Comparison of ENCODE assay signal across 23 cellular contexts in the genomic region with DNA sequence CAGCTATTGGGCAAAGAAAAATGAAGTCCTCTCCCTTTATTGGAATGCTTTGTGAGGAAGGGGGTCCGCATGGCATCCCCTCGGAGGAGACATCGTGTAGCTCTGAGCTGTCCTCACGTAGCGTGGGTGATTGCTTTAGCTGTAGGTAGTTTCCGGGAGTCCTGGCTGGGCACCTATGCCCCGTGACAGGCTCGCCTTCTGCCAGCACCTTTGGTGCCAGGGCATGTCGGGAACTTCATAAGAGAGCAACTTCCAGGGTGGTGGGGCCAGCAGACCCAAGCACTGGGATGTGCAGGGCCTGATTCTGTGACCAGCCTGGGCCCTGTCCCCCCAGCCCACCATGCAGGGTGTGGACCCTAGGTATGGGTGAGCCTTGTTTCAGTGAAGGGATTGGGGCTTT.
"Had no signal": no experiment of that assay in that cellular context is flagged by ENCODE, and none has a peak within 500 bp of the region (broad histone marks: within the 10 kb centered on the region; RNA-seq: fewer than 3 reads in every experiment).

No MANE protein-coding gene starts in this region.

- H3K36me3 ChIP-seq: colonic mucosa, esophagus squamous epithelium, lower lobe of right lung, prostate gland, thoracic aorta had no signal

- H3K27ac ChIP-seq: colonic mucosa, esophagus squamous epithelium, hepatocyte, lower lobe of right lung, parathyroid adenoma, prostate gland, sigmoid colon, skin epidermis, stomach, thoracic aorta, transverse colon had no signal

- ATAC-seq: left lobe of liver; natural killer cell treated with Interleukin-12 subunit alpha and Interleukin-12 subunit beta and Interleukin-15 and Interleukin-18, amount 100 ng/mL, for 72 hours; stimulated activated naive B cell treated with anti-CD40 and anti-IgM and Interleukin-4, amounts not matched to agents 10 μg/mL and 1 μg/mL and 100 μg/mL, for 72 hours had no signal

- H3K4me1 ChIP-seq: colonic mucosa, lower lobe of right lung, parathyroid adenoma, prostate gland had no signal

- DNase-seq: colonic mucosa; dermis blood vessel endothelial cell; esophagus squamous epithelium; foreskin fibroblast; head of caudate nucleus; kidney glomerular epithelial cell; lower lobe of right lung; midbrain; retina; sigmoid colon; stimulated activated CD4-positive, alpha-beta T cell treated with anti-CD3 and anti-CD28 coated beads, Interleukin-2, amount 100 ng/mL, for 24 hours; stimulated activated CD4-positive, alpha-beta T cell treated with anti-CD3 and anti-CD28 coated beads, Interleukin-4, amount 100 ng/mL, for 4 hours; stimulated activated naive B cell treated with anti-CD40 and anti-IgM and Interleukin-4, amounts not matched to agents 10 μg/mL and 1 μg/mL and 100 μg/mL, for 72 hours; stomach; transverse colon had no signal

- H3K36me3 Mint-ChIP-seq: memory B cell; natural killer cell treated with Interleukin-12 subunit alpha and Interleukin-12 subunit beta and Interleukin-15 and Interleukin-18, amount 100 ng/mL, for 72 hours; stimulated activated naive B cell treated with anti-CD40 and anti-IgM and Interleukin-4, amounts not matched to agents 10 μg/mL and 1 μg/mL and 100 μg/mL, for 72 hours had no signal

- H3K4me3 ChIP-seq: colonic mucosa, esophagus squamous epithelium, hepatocyte, lower lobe of right lung, prostate gland, sigmoid colon, skin epidermis, stomach, thoracic aorta, transverse colon had no signal

- H3K4me1 Mint-ChIP-seq: memory B cell had no signal

- H3K9me3 ChIP-seq: colonic mucosa, esophagus squamous epithelium, lower lobe of right lung, prostate gland, sigmoid colon, stomach, thoracic aorta, transverse colon had no signal

- H3K9ac ChIP-seq: parathyroid adenoma had no signal

- H3K4me2 ChIP-seq: hepatocyte had no signal

- H2AFZ ChIP-seq: hepatocyte, parathyroid adenoma had no signal

- H3K27ac Mint-ChIP-seq: memory B cell; natural killer cell treated with Interleukin-12 subunit alpha and Interleukin-12 subunit beta and Interleukin-15 and Interleukin-18, amount 100 ng/mL, for 72 hours; stimulated activated naive B cell treated with anti-CD40 and anti-IgM and Interleukin-4, amounts not matched to agents 10 μg/mL and 1 μg/mL and 100 μg/mL, for 72 hours had no signal

- H3K79me2 ChIP-seq: hepatocyte, parathyroid adenoma had no signal

- H3K9me3 Mint-ChIP-seq: memory B cell; natural killer cell treated with Interleukin-12 subunit alpha and Interleukin-12 subunit beta and Interleukin-15 and Interleukin-18, amount 100 ng/mL, for 72 hours; stimulated activated naive B cell treated with anti-CD40 and anti-IgM and Interleukin-4, amounts not matched to agents 10 μg/mL and 1 μg/mL and 100 μg/mL, for 72 hours had no signal

- H3K4me3 Mint-ChIP-seq: memory B cell; natural killer cell treated with Interleukin-12 subunit alpha and Interleukin-12 subunit beta and Interleukin-15 and Interleukin-18, amount 100 ng/mL, for 72 hours; stimulated activated naive B cell treated with anti-CD40 and anti-IgM and Interleukin-4, amounts not matched to agents 10 μg/mL and 1 μg/mL and 100 μg/mL, for 72 hours had no signal

- H3K27me3 Mint-ChIP-seq: memory B cell; stimulated activated naive B cell treated with anti-CD40 and anti-IgM and Interleukin-4, amounts not matched to agents 10 μg/mL and 1 μg/mL and 100 μg/mL, for 72 hours had no signal

- H3K27me3 ChIP-seq: colonic mucosa, esophagus squamous epithelium, hepatocyte, sigmoid colon, stomach, transverse colon had no signal
